8 cellular contexts compared by ENCODE assay signal in genomic region chr1:153991806-153992205, GRCh38. TPM values are rescaled to one million over a fixed set of nuclear protein-coding genes. Genes with fewer than 3 reads are reported as not detected.
A peak's percentile ranks its signal among the peaks of the same experiment; 100 is the strongest.
DNase-seq lines count a peak whose midpoint lies in the region; ATAC-seq, FAIRE-seq and TF ChIP-seq lines count a peak whose summit lies in the region.

No MANE protein-coding gene starts in this region.

- no peaks in the 10 kb centered on the region for H3K9me3 ChIP-seq in heart left ventricle
- no peaks in the 10 kb centered on the region for H3K9me3 ChIP-seq in K562 (replicated peaks; ENCODE audit: control insufficient read depth, insufficient read depth, low read depth, low read length)
- H3K9me3 ChIP-seq in mesenchymal stem cell (ENCODE audit: control insufficient read depth, low read length): no peaks in the 10 kb centered on the region
- no peaks in the 10 kb centered on the region for H3K9me3 ChIP-seq in uterus

- peaks cover 0 to 49% (median 39%) of the 10 kb centered on the region in 9 donors for H3K36me3 ChIP-seq in heart left ventricle
- peaks cover 43% of the 10 kb centered on the region for H3K36me3 ChIP-seq in K562 (ENCODE audit: control insufficient read depth, insufficient read depth, low read length)
- peaks cover 20 to 44% of the 10 kb centered on the region in 2 experiments for H3K36me3 ChIP-seq in mesenchymal stem cell (ENCODE audit: control insufficient read depth in 1 of 2, insufficient read depth in 2 of 2, low read depth in 1 of 2, low read length in 2 of 2)
- no peaks in the 10 kb centered on the region for H3K36me3 ChIP-seq in uterus

- no peak overlapping the region for H4K91ac ChIP-seq in mesenchymal stem cell (ENCODE audit: low read length)

- TF ChIP-seq POLR2A in heart left ventricle (IDR thresholded peaks at IDR 0.05): no peak
- no peak for TF ChIP-seq POLR2A in K562 (conservative IDR thresholded peaks at IDR 0.05)
- no peak for TF ChIP-seq POLR2A in uterus (IDR thresholded peaks at IDR 0.05)

- H2AFZ ChIP-seq in K562 (ENCODE audit: low read depth, low read length) (no peak overlapping the region), mesenchymal stem cell (ENCODE audit: low read depth, low read length) (no peak overlapping the region)

- peak overlapping the region; percentile 80 to 97 for H3K9ac ChIP-seq in K562 (ENCODE audit: insufficient read depth in 1 of 2, low read depth in 2 of 2, low read length in 2 of 2)
- H3K9ac ChIP-seq in mesenchymal stem cell (ENCODE audit: low read length): peak overlapping the region; percentile 98

- no peak overlapping the region for H3K18ac ChIP-seq in mesenchymal stem cell (ENCODE audit: low read depth in 1 of 2, low read length in 2 of 2)

- H2AK5ac ChIP-seq in mesenchymal stem cell (ENCODE audit: low read length, severe bottlenecking): no peak overlapping the region

- H3K23ac ChIP-seq in mesenchymal stem cell (ENCODE audit: low read length in 2 of 2): no peak overlapping the region

- H3K14ac ChIP-seq in mesenchymal stem cell (ENCODE audit: low read length in 2 of 2): no peak overlapping the region

- no peak for ATAC-seq in heart left ventricle
- ATAC-seq in left cardiac atrium: no peak
- no peak for ATAC-seq in K562
- ATAC-seq in GM18907 (IDR thresholded peaks at IDR 0.05; ENCODE audit: unreplicated experiment): no peak

- 90 to 95% (median 92%) methylated on average over 2 of the region's 2 CpGs for WGBS in heart left ventricle, 4 donors
- WGBS in K562 (ENCODE audit: insufficient coverage, low coverage, missing lambda C conversion rate): 5% methylated on average over 2 of the region's 2 CpGs
- WGBS in mesenchymal stem cell: 86% methylated on average over 2 of the region's 2 CpGs

- H3K4ac ChIP-seq in mesenchymal stem cell (ENCODE audit: low read depth in 1 of 2, low read length in 2 of 2): no peak overlapping the region

- TF ChIP-seq EP300 in K562 (IDR thresholded peaks at IDR 0.05; ENCODE audit: low read length): no peak

- TF ChIP-seq CTCF in heart left ventricle (IDR thresholded peaks at IDR 0.05) (no peak), K562 (IDR thresholded peaks at IDR 0.05 in 2 of 3, conservative IDR thresholded peaks at IDR 0.05 in 1 of 3; ENCODE audit: insufficient read depth in 2 of 3, low read depth in 1 of 3, low read length in 3 of 3) (no peak), uterus (IDR thresholded peaks at IDR 0.05) (no peak)

- H3K27me3 ChIP-seq in heart left ventricle (no peaks in the 10 kb centered on the region), K562 (ENCODE audit: control insufficient read depth in 2 of 2, insufficient read depth in 2 of 2, low read length in 2 of 2) (no peaks in the 10 kb centered on the region), mesenchymal stem cell (ENCODE audit: control insufficient read depth in 1 of 2, insufficient read depth in 1 of 2, low read length in 2 of 2) (no peaks in the 10 kb centered on the region), uterus (no peaks in the 10 kb centered on the region)

- no peaks in the 10 kb centered on the region for H3K9me1 ChIP-seq in K562 (ENCODE audit: control insufficient read depth, insufficient read depth, low read length)

- no peak overlapping the region for H2BK12ac ChIP-seq in mesenchymal stem cell (ENCODE audit: low read length in 2 of 2)

- FAIRE-seq in K562 (lab: Jason Lieb, UNC): no peak

- H3K27ac ChIP-seq in heart left ventricle (peak overlapping the region in 5 of 12 donors; percentile 87 to 98 (median 94)), K562 (ENCODE audit: extremely low read depth, low read depth, low read length) (peak overlapping the region; percentile 98), mesenchymal stem cell (ENCODE audit: low read length, poor library complexity, severe bottlenecking) (no peak overlapping the region), uterus (peak overlapping the region; percentile 94 to 99)

- no peak overlapping the region for H2BK5ac ChIP-seq in mesenchymal stem cell (ENCODE audit: low read depth, low read length, poor library complexity, severe bottlenecking)

- H3K79me1 ChIP-seq in mesenchymal stem cell (replicated peaks; ENCODE audit: low read length, poor library complexity, severe bottlenecking): no peaks in the 10 kb centered on the region

- no peak for TF ChIP-seq RAD21 in K562 (CRISPR knock-in tag; conservative IDR thresholded peaks at IDR 0.05 in 1 of 2, IDR thresholded peaks at IDR 0.05 in 1 of 2)

- CTCF ChIA-PET in K562 (lab: Yijun Ruan, JAX; ENCODE audit: low intra/inter-chr PET ratio): no interaction called here

- no peak for DNase-seq in heart left ventricle
- DNase-seq in left cardiac atrium: no peak
- no peak for DNase-seq in K562 (ENCODE audit: extremely low read depth in 1 of 4, low spot score in 3 of 4)
- no peak for DNase-seq in mesenchymal stem cell
- DNase-seq in uterus: no peak
- no peak for DNase-seq in hippocampal formation (lab: John Stamatoyannopoulos, UW)
- no peak for DNase-seq in HuH-7.5 (ENCODE audit: low spot score)

- peaks cover 5 to 41% (median 27%) of the 10 kb centered on the region in 12 donors for H3K4me1 ChIP-seq in heart left ventricle
- peaks cover 4 to 11% of the 10 kb centered on the region in 2 experiments; a peak in 2 of 5 replicates for H3K4me1 ChIP-seq in K562 (replicated peaks in 1 of 2; ENCODE audit: control insufficient read depth in 2 of 2, insufficient read depth in 2 of 2, low read length in 2 of 2)
- H3K4me1 ChIP-seq in mesenchymal stem cell (ENCODE audit: control insufficient read depth, insufficient read depth, low read depth, low read length): no peaks in the 10 kb centered on the region
- peaks cover 0 to 16% of the 10 kb centered on the region in 2 donors for H3K4me1 ChIP-seq in uterus

- H3K4me2 ChIP-seq in K562 (ENCODE audit: insufficient read depth, low read length) (peak overlapping the region; percentile 98), mesenchymal stem cell (ENCODE audit: low read length, poor library complexity, severe bottlenecking) (peak overlapping the region; percentile 68)

- H4K8ac ChIP-seq in mesenchymal stem cell (ENCODE audit: low read length): no peak overlapping the region

- peaks cover 27% of the 10 kb centered on the region for H3K79me2 ChIP-seq in K562 (ENCODE audit: control insufficient read depth, insufficient read depth, low read length)

- POLR2A ChIA-PET in K562 (lab: Yijun Ruan, JAX): interaction anchor here (0.6 to 4.4 kb wide), 23 partner anchors 10 to 287 kb away, joined by 3 to 104 read pairs (median 9); partner anchors contain the start of genes CREB3L4, CRTC2, DENND4B and GATAD2B

- no TSS peak for BruUV-seq in K562 (replicated peaks; lab: Mats Ljungman, UMichigan)

- intact Hi-C loops in heart left ventricle (cut with DNase I) (loop anchor here in 5 of 10 donors (2.0 to 10.0 kb wide), 7 partner anchors 185 to 477 kb away; partner anchors contain the start of genes HAX1 (in 2 of the 5) and UBAP2L (in 1 of the 5)), left cardiac atrium (cut with DNase I) (loop anchor here in 1 of 2 donors (10.0 kb wide), 1 partner anchor 163 kb away; the partner anchor contains the start of gene NUP210L), K562 (cut with micrococcal nuclease) (loop anchor here (5.0 kb wide), 1 partner anchor 190 kb away; no protein-coding TSS in a partner anchor), uterus (cut with DNase I; ENCODE audit: low total_unique reads) (loop anchor here (5.0 kb wide), 1 partner anchor 195 kb away; no protein-coding TSS in a partner anchor)

- no peak overlapping the region for H2BK15ac ChIP-seq in mesenchymal stem cell (ENCODE audit: low read depth, poor library complexity, severe bottlenecking)

- H4K20me1 ChIP-seq in K562 (replicated peaks; ENCODE audit: control insufficient read depth, insufficient read depth, low read length): no peaks in the 10 kb centered on the region; the same call in 1 of the 2 replicates

- H2BK120ac ChIP-seq in mesenchymal stem cell (ENCODE audit: low read depth, low read length): no peak overlapping the region

- H3K4me3 ChIP-seq in heart left ventricle (peak overlapping the region; percentile 3 to 93 (median 76)), K562 (peak overlapping the region; percentile 81), mesenchymal stem cell (ENCODE audit: insufficient read depth in 1 of 2, low read depth in 1 of 2, low read length in 2 of 2) (peak overlapping the region in 1 of 2 experiments; percentile 93), uterus (peak overlapping the region; percentile 74 to 99)

- in situ Hi-C loops in K562 (cut with MboI): no loop called here

RNA-seq across cellular contexts. Expression of gene RPS27, which starts 1.2 kb away (rescaled TPM):
- 1,000 to 10,000 TPM in 1 of 9 donors, 100 to 1,000 TPM in 8; 537 to 1,013 (median 772) TPM for total RNA-seq in heart left ventricle
- 1,000 to 10,000 TPM; 3,213 to 7,204 TPM for polyA plus RNA-seq in heart left ventricle
- 1,000 to 10,000 TPM in 1 of 2 donors, 100 to 1,000 TPM in 1; 949 to 1,289 TPM for total RNA-seq in left cardiac atrium
- 416 and 654 TPM in 2 replicates for total RNA-seq in K562 (2011; cell fraction: chromatin; rRNA removed; ENCODE audit: low replicate concordance)
- 1,097 and 1,212 TPM in 2 replicates for total RNA-seq in K562 (2011; cell fraction: nucleolus; rRNA removed)
- 1,445 and 2,827 TPM in 2 replicates for total RNA-seq in K562 (2011; cell fraction: nucleoplasm; rRNA removed)
- total RNA-seq in K562 (2014; rRNA removed): 2,623 and 3,670 TPM in 2 replicates
- total RNA-seq in K562 (2014; rRNA removed; fragmentation: Illumina TruSeq; extraction: Trizol): 9,218 and 10,330 TPM in 2 replicates
- total RNA-seq in K562 (2015; rRNA removed; fragmentation: Illumina TruSeq; extraction: Trizol): 6,260 and 6,706 TPM in 2 replicates
- 2,091 and 2,307 TPM in 2 replicates for total RNA-seq in K562 (2021)
- 9,377 and 10,263 TPM in 2 replicates for polyA plus RNA-seq in K562 (2011; rRNA removed)
- 4,075 and 4,977 TPM in 2 replicates for polyA plus RNA-seq in K562 (2011; cell fraction: cytosol; rRNA removed)
- 2,986 and 4,801 TPM in 2 replicates for polyA plus RNA-seq in K562 (2011; cell fraction: nucleus; rRNA removed)
- 8,193 and 8,500 TPM in 2 replicates for polyA plus RNA-seq in K562 (2012)
- 9,201 and 9,484 TPM in 2 replicates for polyA plus RNA-seq in K562 (2014; fragmentation: Illumina TruSeq; extraction: Trizol)
- 1,000 to 10,000 TPM; 6,302 to 8,843 TPM for polyA plus RNA-seq in K562 (2014; fragmentation: Nextera tagmentation; extraction: Ambion mirVana)
- polyA plus RNA-seq in K562 (2014; rRNA removed): 6,001 and 6,844 TPM in 2 replicates
- polyA minus RNA-seq in K562 (2011; rRNA and poly(A)+ RNA removed): 764 and 943 TPM in 2 replicates
- polyA minus RNA-seq in K562 (2011; cell fraction: cytosol; rRNA and poly(A)+ RNA removed): 469 and 481 TPM in 2 replicates
- polyA minus RNA-seq in K562 (2011; cell fraction: nucleus; rRNA and poly(A)+ RNA removed): 274 and 543 TPM in 2 replicates
- polyA plus RNA-seq in mesenchymal stem cell (2013, experiment 1 of 2): 14,565 TPM
- polyA plus RNA-seq in mesenchymal stem cell (2013, experiment 2 of 2): 13,784 TPM
- total RNA-seq in uterus: 1,000 to 10,000 TPM in 3 of 4 donors, 100 to 1,000 TPM in 1; 826 to 6,388 (median 2,664) TPM

RNA-seq across cellular contexts. Expression of gene RAB13, which starts 5.7 kb away (rescaled TPM):
- total RNA-seq in heart left ventricle: 10 to 100 TPM; 18.2 to 97.6 (median 49.3) TPM
- polyA plus RNA-seq in heart left ventricle: 100 to 1,000 TPM in 1 of 2 donors, 10 to 100 TPM in 1; 79.5 to 107 TPM
- 10 to 100 TPM; 72.1 to 77.5 TPM for total RNA-seq in left cardiac atrium
- total RNA-seq in K562 (2011; cell fraction: chromatin; rRNA removed; ENCODE audit: low replicate concordance): 18.1 and 19.7 TPM in 2 replicates
- total RNA-seq in K562 (2011; cell fraction: nucleolus; rRNA removed): 11.4 and 14.2 TPM in 2 replicates
- total RNA-seq in K562 (2011; cell fraction: nucleoplasm; rRNA removed): 15.5 and 25.3 TPM in 2 replicates
- total RNA-seq in K562 (2014; rRNA removed): 29.0 and 32.3 TPM in 2 replicates
- total RNA-seq in K562 (2014; rRNA removed; fragmentation: Illumina TruSeq; extraction: Trizol): 33.5 and 37.2 TPM in 2 replicates
- 37.2 and 39.8 TPM in 2 replicates for total RNA-seq in K562 (2015; rRNA removed; fragmentation: Illumina TruSeq; extraction: Trizol)
- 53.4 and 66.2 TPM in 2 replicates for total RNA-seq in K562 (2021)
- polyA plus RNA-seq in K562 (2011; rRNA removed): 42.2 and 62.0 TPM in 2 replicates
- polyA plus RNA-seq in K562 (2011; cell fraction: cytosol; rRNA removed): 34.9 and 37.6 TPM in 2 replicates
- 16.6 and 18.3 TPM in 2 replicates for polyA plus RNA-seq in K562 (2011; cell fraction: nucleus; rRNA removed)
- 146 and 152 TPM in 2 replicates for polyA plus RNA-seq in K562 (2012)
- polyA plus RNA-seq in K562 (2014; fragmentation: Illumina TruSeq; extraction: Trizol): 91.4 and 100 TPM in 2 replicates
- 10 to 100 TPM; 22.3 to 28.6 TPM for polyA plus RNA-seq in K562 (2014; fragmentation: Nextera tagmentation; extraction: Ambion mirVana)
- 68.4 and 80.2 TPM in 2 replicates for polyA plus RNA-seq in K562 (2014; rRNA removed)
- 47.3 and 54.9 TPM in 2 replicates for polyA minus RNA-seq in K562 (2011; rRNA and poly(A)+ RNA removed)
- 20.3 and 21.0 TPM in 2 replicates for polyA minus RNA-seq in K562 (2011; cell fraction: cytosol; rRNA and poly(A)+ RNA removed)
- 7.7 and 10.7 TPM in 2 replicates for polyA minus RNA-seq in K562 (2011; cell fraction: nucleus; rRNA and poly(A)+ RNA removed)
- 464 TPM for polyA plus RNA-seq in mesenchymal stem cell (2013, experiment 1 of 2)
- polyA plus RNA-seq in mesenchymal stem cell (2013, experiment 2 of 2): 450 TPM
- 100 to 1,000 TPM in 1 of 4 donors, 10 to 100 TPM in 3; 16.9 to 120 (median 33.2) TPM for total RNA-seq in uterus

RNA-seq across cellular contexts. Expression of gene JTB, which starts 14.3 kb away (rescaled TPM):
- total RNA-seq in heart left ventricle (100 to 1,000 TPM in 3 of 9 donors, 10 to 100 TPM in 6; 55.0 to 175 (median 79.5) TPM), left cardiac atrium (100 to 1,000 TPM in 1 of 2 donors, 10 to 100 TPM in 1; 89.6 to 102 TPM), K562 (2014; rRNA removed) (284 and 308 TPM in 2 replicates), K562 (2014; rRNA removed; fragmentation: Illumina TruSeq; extraction: Trizol) (151 and 152 TPM in 2 replicates), K562 (2015; rRNA removed; fragmentation: Illumina TruSeq; extraction: Trizol) (125 and 131 TPM in 2 replicates), K562 (2021) (210 and 231 TPM in 2 replicates), uterus (100 to 1,000 TPM in 3 of 4 donors, 10 to 100 TPM in 1; 91.1 to 253 (median 175) TPM)
- polyA plus RNA-seq in heart left ventricle (100 to 1,000 TPM in 1 of 2 donors, 10 to 100 TPM in 1; 87.4 to 222 TPM), K562 (2011; rRNA removed) (214 and 229 TPM in 2 replicates), K562 (2014; fragmentation: Illumina TruSeq; extraction: Trizol) (108 and 134 TPM in 2 replicates), K562 (2014; fragmentation: Nextera tagmentation; extraction: Ambion mirVana) (10 to 100 TPM; 24.7 to 36.7 TPM), K562 (2014; rRNA removed) (263 and 286 TPM in 2 replicates)
- total RNA-seq in K562 (2011; cell fraction: chromatin; rRNA removed; ENCODE audit: low replicate concordance): 85.7 and 116 TPM in 2 replicates
- 157 and 164 TPM in 2 replicates for total RNA-seq in K562 (2011; cell fraction: nucleolus; rRNA removed)
- total RNA-seq in K562 (2011; cell fraction: nucleoplasm; rRNA removed): 138 and 163 TPM in 2 replicates
- polyA plus RNA-seq in K562 (2011; cell fraction: cytosol; rRNA removed): 262 and 324 TPM in 2 replicates
- polyA plus RNA-seq in K562 (2011; cell fraction: nucleus; rRNA removed): 188 and 255 TPM in 2 replicates
- 144 and 178 TPM in 2 replicates for polyA plus RNA-seq in K562 (2012)
- 63.0 and 69.5 TPM in 2 replicates for polyA minus RNA-seq in K562 (2011; rRNA and poly(A)+ RNA removed)
- 53.1 and 69.1 TPM in 2 replicates for polyA minus RNA-seq in K562 (2011; cell fraction: cytosol; rRNA and poly(A)+ RNA removed)
- 32.9 and 38.3 TPM in 2 replicates for polyA minus RNA-seq in K562 (2011; cell fraction: nucleus; rRNA and poly(A)+ RNA removed)
- 145 TPM for polyA plus RNA-seq in mesenchymal stem cell (2013, experiment 1 of 2)
- 154 TPM for polyA plus RNA-seq in mesenchymal stem cell (2013, experiment 2 of 2)

RNA-seq across cellular contexts. Expression of gene CREB3L4, which starts 24.1 kb away (rescaled TPM):
- total RNA-seq in heart left ventricle: 1 to 10 TPM; 2.5 to 7.2 (median 4.5) TPM
- polyA plus RNA-seq in heart left ventricle: 1 to 10 TPM; 4.8 to 5.7 TPM
- 1 to 10 TPM; 3.4 to 5.7 TPM for total RNA-seq in left cardiac atrium
- 34.5 and 62.3 TPM in 2 replicates for total RNA-seq in K562 (2011; cell fraction: chromatin; rRNA removed; ENCODE audit: low replicate concordance)
- 45.7 and 50.8 TPM in 2 replicates for total RNA-seq in K562 (2011; cell fraction: nucleolus; rRNA removed)
- total RNA-seq in K562 (2011; cell fraction: nucleoplasm; rRNA removed): 31.9 and 42.5 TPM in 2 replicates
- total RNA-seq in K562 (2014; rRNA removed): 13.5 and 13.9 TPM in 2 replicates
- total RNA-seq in K562 (2014; rRNA removed; fragmentation: Illumina TruSeq; extraction: Trizol): 10.7 and 11.3 TPM in 2 replicates
- 9.6 and 9.9 TPM in 2 replicates for total RNA-seq in K562 (2015; rRNA removed; fragmentation: Illumina TruSeq; extraction: Trizol)
- total RNA-seq in K562 (2021): 11.1 and 12.7 TPM in 2 replicates
- polyA plus RNA-seq in K562 (2011; rRNA removed): 18.6 and 23.7 TPM in 2 replicates
- polyA plus RNA-seq in K562 (2011; cell fraction: cytosol; rRNA removed): 22.6 and 23.0 TPM in 2 replicates
- polyA plus RNA-seq in K562 (2011; cell fraction: nucleus; rRNA removed): 62.9 and 71.1 TPM in 2 replicates
- 10.1 and 29.4 TPM in 2 replicates for polyA plus RNA-seq in K562 (2012)
- polyA plus RNA-seq in K562 (2014; fragmentation: Illumina TruSeq; extraction: Trizol): 13.9 and 14.3 TPM in 2 replicates
- 10 to 100 TPM; 13.3 to 17.2 TPM for polyA plus RNA-seq in K562 (2014; fragmentation: Nextera tagmentation; extraction: Ambion mirVana)
- 16.6 and 17.7 TPM in 2 replicates for polyA plus RNA-seq in K562 (2014; rRNA removed)
- 15.3 and 15.8 TPM in 2 replicates for polyA minus RNA-seq in K562 (2011; rRNA and poly(A)+ RNA removed)
- polyA minus RNA-seq in K562 (2011; cell fraction: cytosol; rRNA and poly(A)+ RNA removed): 8.3 and 8.4 TPM in 2 replicates
- polyA minus RNA-seq in K562 (2011; cell fraction: nucleus; rRNA and poly(A)+ RNA removed): 13.9 and 19.8 TPM in 2 replicates
- polyA plus RNA-seq in mesenchymal stem cell (2013, experiment 1 of 2): 3.3 TPM
- polyA plus RNA-seq in mesenchymal stem cell (2013, experiment 2 of 2): 2.9 TPM
- total RNA-seq in uterus: 10 to 100 TPM in 3 of 4 donors, 1 to 10 TPM in 1; 1.8 to 16.1 (median 13.0) TPM

RNA-seq across cellular contexts. Expression of gene SLC39A1, which starts 28.5 kb away (rescaled TPM):
- total RNA-seq in heart left ventricle (10 to 100 TPM; 31.6 to 83.9 (median 48.4) TPM), left cardiac atrium (10 to 100 TPM; 63.2 to 77.6 TPM), K562 (2014; rRNA removed) (81.1 and 88.3 TPM in 2 replicates), K562 (2014; rRNA removed; fragmentation: Illumina TruSeq; extraction: Trizol) (43.0 and 45.3 TPM in 2 replicates), K562 (2015; rRNA removed; fragmentation: Illumina TruSeq; extraction: Trizol) (62.5 and 62.7 TPM in 2 replicates), K562 (2021) (70.2 and 70.6 TPM in 2 replicates), uterus (10 to 100 TPM; 66.3 to 96.2 (median 83.6) TPM)
- polyA plus RNA-seq in heart left ventricle (100 to 1,000 TPM in 1 of 2 donors, 10 to 100 TPM in 1; 32.5 to 163 TPM), K562 (2011; rRNA removed) (52.9 and 61.3 TPM in 2 replicates), K562 (2014; fragmentation: Illumina TruSeq; extraction: Trizol) (72.8 and 84.3 TPM in 2 replicates), K562 (2014; fragmentation: Nextera tagmentation; extraction: Ambion mirVana) (10 to 100 TPM in 1 of 2 experiments, 1 to 10 TPM in 1; 9.9 to 12.9 TPM), K562 (2014; rRNA removed) (69.5 and 76.1 TPM in 2 replicates)
- 31.6 and 67.2 TPM in 2 replicates for total RNA-seq in K562 (2011; cell fraction: chromatin; rRNA removed; ENCODE audit: low replicate concordance)
- total RNA-seq in K562 (2011; cell fraction: nucleolus; rRNA removed): 106 and 118 TPM in 2 replicates
- total RNA-seq in K562 (2011; cell fraction: nucleoplasm; rRNA removed): 87.4 and 103 TPM in 2 replicates
- polyA plus RNA-seq in K562 (2011; cell fraction: cytosol; rRNA removed): 98.7 and 108 TPM in 2 replicates
- 34.7 and 36.6 TPM in 2 replicates for polyA plus RNA-seq in K562 (2011; cell fraction: nucleus; rRNA removed)
- polyA plus RNA-seq in K562 (2012): 65.9 and 66.7 TPM in 2 replicates
- 43.9 and 46.0 TPM in 2 replicates for polyA minus RNA-seq in K562 (2011; rRNA and poly(A)+ RNA removed)
- polyA minus RNA-seq in K562 (2011; cell fraction: cytosol; rRNA and poly(A)+ RNA removed): 37.1 and 42.1 TPM in 2 replicates
- 15.1 and 25.0 TPM in 2 replicates for polyA minus RNA-seq in K562 (2011; cell fraction: nucleus; rRNA and poly(A)+ RNA removed)
- 106 TPM for polyA plus RNA-seq in mesenchymal stem cell (2013, experiment 1 of 2)
- polyA plus RNA-seq in mesenchymal stem cell (2013, experiment 2 of 2): 105 TPM
